In genomic region chrX:57573754-57574153, GRCh38 we compare ENCODE assay signal across 8 cellular contexts. TPM values are rescaled to one million over a fixed set of nuclear protein-coding genes. Genes with fewer than 3 reads are reported as not detected.
DNase-seq lines count a peak whose midpoint lies in the region; ATAC-seq and TF ChIP-seq lines count a peak whose summit lies in the region.

No MANE protein-coding gene starts in this region.

- no peaks in the 10 kb centered on the region for H3K4me1 ChIP-seq in thoracic aorta (ENCODE audit: control insufficient read depth in 1 of 2, low read depth in 2 of 2)

- H3K27ac ChIP-seq in thoracic aorta, result no peak overlapping the region

- H3K4me3 ChIP-seq in thoracic aorta, result no peak overlapping the region

- DNase-seq in stimulated activated CD4-positive, alpha-beta T cell treated with anti-CD3 and anti-CD28 coated beads, Interleukin-15, amount 100 ng/mL, for 24 hours, result peak; percentile 12
- no peak for DNase-seq in stimulated activated CD4-positive, alpha-beta T cell treated with anti-CD3 and anti-CD28 coated beads, Interleukin-1b, Interleukin-23, amount 100 ng/mL, for 48 hours
- DNase-seq in NAMALWA (ENCODE audit: low spot score), result peak; percentile 36
- DNase-seq in cerebellar cortex (ENCODE audit: low spot score), result peak; percentile 12
- no peak for DNase-seq in thoracic aorta (ENCODE audit: low spot score)

- no peaks in the 10 kb centered on the region for H3K36me3 ChIP-seq in thoracic aorta

- ATAC-seq in thoracic aorta (ENCODE audit: insufficient number of reproducible peaks, low FRiP score, low read depth) (no peak), GM19395 (IDR thresholded peaks at IDR 0.05; ENCODE audit: unreplicated experiment) (no peak), GM19455 (IDR thresholded peaks at IDR 0.05; ENCODE audit: unreplicated experiment) (no peak), HG02840 (IDR thresholded peaks at IDR 0.05; ENCODE audit: low FRiP score, unreplicated experiment) (no peak)

- no peaks in the 10 kb centered on the region for H3K9me3 ChIP-seq in thoracic aorta

- no peaks in the 10 kb centered on the region for H3K27me3 ChIP-seq in thoracic aorta (replicated peaks; ENCODE audit: insufficient read depth)

- peak; percentile 14 for TF ChIP-seq CTCF in thoracic aorta (IDR thresholded peaks at IDR 0.05)

RNA-seq across cellular contexts. Expression of gene ZXDB, which starts 18.1 kb away (rescaled TPM):
- total RNA-seq in thoracic aorta, result 10 to 100 TPM; 16.5 to 17.6 TPM

Comparison
In these comparisons a context has a peak if more than half of its experiments do, and no peak if none do; other contexts are left out.
1. DNase-seq: peak in stimulated activated CD4-positive, alpha-beta T cell treated with anti-CD3 and anti-CD28 coated beads, Interleukin-15, amount 100 ng/mL, for 24 hours (single experiment), NAMALWA (single experiment) and cerebellar cortex (single experiment); none in stimulated activated CD4-positive, alpha-beta T cell treated with anti-CD3 and anti-CD28 coated beads, Interleukin-1b, Interleukin-23, amount 100 ng/mL, for 48 hours (single experiment) and thoracic aorta (single experiment).